9 cellular contexts compared by ENCODE assay signal in genomic region chr9:136095495-136096058, GRCh38. TPM values are rescaled to one million over a fixed set of nuclear protein-coding genes. Genes with fewer than 3 reads are reported as not detected.
DNase-seq lines count a peak whose midpoint lies in the region; FAIRE-seq and TF ChIP-seq lines count a peak whose summit lies in the region.
"Had no signal": no experiment of that assay in that cellular context is flagged by ENCODE, and none has a peak within 500 bp of the region (broad histone marks: within the 10 kb centered on the region; RNA-seq: fewer than 3 reads in every experiment).

No MANE protein-coding gene starts in this region.

- H3K36me3 ChIP-seq in small intestine (ENCODE audit: control insufficient read depth in 2 of 2, insufficient read depth in 2 of 2, low read length in 2 of 2) = no peaks in the 10 kb centered on the region

- H3K4me3 ChIP-seq in iPS-11a (ENCODE audit: low read depth, low read length) (peak overlapping the region; percentile 33), small intestine (ENCODE audit: low read depth in 1 of 2, low read length in 2 of 2) (peak overlapping the region; percentile 74 to 95)

- no peaks in the 10 kb centered on the region for H3K4me1 ChIP-seq in small intestine (ENCODE audit: control insufficient read depth in 2 of 2, insufficient read depth in 1 of 2, low read depth in 1 of 2, low read length in 1 of 2)

- no peaks in the 10 kb centered on the region for H3K9me3 ChIP-seq in small intestine (ENCODE audit: control insufficient read depth, low read depth)

- H3K27me3 ChIP-seq in small intestine (ENCODE audit: control insufficient read depth in 2 of 2, insufficient read depth in 2 of 2, low read length in 2 of 2) = no peaks in the 10 kb centered on the region

- FAIRE-seq in small intestine (lab: Jason Lieb, UNC) = no peak
- FAIRE-seq: endometrium had no signal

- in situ Hi-C loops in GM13976 (cut with MboI; ENCODE audit: low sequenced_read_pairs, unreplicated experiment) = no loop called here

- H3K27ac ChIP-seq in 22Rv1 = peak overlapping the region; percentile 76
- H3K27ac ChIP-seq in angular gyrus (ENCODE audit: low read depth, low read length) = peak overlapping the region; percentile 59
- H3K27ac ChIP-seq in small intestine (ENCODE audit: low read depth in 1 of 2, low read length in 1 of 2) = peak overlapping the region in 1 of 2 donors; percentile 68

- WGBS in small intestine, 3 donors = 1 to 2% (median 1%) methylated on average over 40 to 73 of the region's 73 CpGs

- DNase-seq in HCEC 1CT (peak; percentile 16), small intestine (peak; percentile 44), AML-193 (lab: John Stamatoyannopoulos, UW) (no peak), GM13976 (ENCODE audit: low spot score) (no peak)
- no peak for DNase-seq in stimulated activated CD4-positive, alpha-beta T cell treated with anti-CD3 and anti-CD28 coated beads, Interleukin-4, amount 100 ng/mL, for 4 hours

- TF ChIP-seq CTCF in 22Rv1 (IDR thresholded peaks at IDR 0.05) = no peak
- no peak for TF ChIP-seq CTCF in GM13976 (IDR thresholded peaks at IDR 0.05; ENCODE audit: borderline replicate concordance, control extremely low read depth, extremely low read depth, insufficient read depth, missing control alignments)

RNA-seq across cellular contexts. Expression of gene NACC2, which starts 0.5 kb away (rescaled TPM):
- 1 to 10 TPM; 4.9 to 9.6 (median 6.5) TPM for polyA plus RNA-seq in small intestine

RNA-seq across cellular contexts. Expression of gene TMEM250, which starts 23.1 kb away (rescaled TPM):
- polyA plus RNA-seq in small intestine = 10 to 100 TPM; 21.2 to 43.9 (median 25.4) TPM

Comparison
In these comparisons a context has a peak if more than half of its experiments do, and no peak if none do; other contexts are left out.
1. DNase-seq: peak in HCEC 1CT (single experiment) and small intestine (single experiment); none in AML-193 (0 of 2), stimulated activated CD4-positive, alpha-beta T cell treated with anti-CD3 and anti-CD28 coated beads, Interleukin-4, amount 100 ng/mL, for 4 hours (0 of 2) and GM13976 (single experiment).